ENCODE assay signal across 33 cellular contexts in genomic region chr11:30110691-30111090, GRCh38.
"Had no signal": no experiment of that assay in that cellular context is flagged by ENCODE, and none has a peak within 500 bp of the region (broad histone marks: within the 10 kb centered on the region; RNA-seq: fewer than 3 reads in every experiment).

No MANE protein-coding gene starts in this region.

- FAIRE-seq: bronchial epithelial cell, TTC549 had no signal

- H3K27ac ChIP-seq: ascending aorta, cardiac muscle cell, VCaP had no signal

- DNase-seq: activated CD4-positive, alpha-beta memory T cell treated with anti-CD3 and anti-CD28 coated beads, Interleukin-2, amount 10 ng/mL, durations not matched to agents 7 days and 5 days; activated CD4-positive, alpha-beta T cell treated with anti-CD3 and anti-CD28 coated beads for 1 hour; activated CD4-positive, alpha-beta T cell treated with anti-CD3 and anti-CD28 coated beads for 36 hours; activated CD4-positive, alpha-beta T cell treated with anti-CD3 and anti-CD28 coated beads for 48 hours; activated CD4-positive, alpha-beta T cell treated with anti-CD3 and anti-CD28 coated beads, Interleukin-2, amount 10 ng/mL, durations not matched to agents 7 days and 5 days; activated CD4-positive, alpha-beta T cell treated with anti-CD3 and anti-CD28 coated beads, Interleukin-2, amount 50 U/mL, for 48 hours; activated CD4-positive, CD25-positive, alpha-beta regulatory T cell; activated CD8-positive, alpha-beta memory T cell treated with anti-CD3 and anti-CD28 coated beads for 24 hours; activated CD8-positive, alpha-beta memory T cell treated with anti-CD3 and anti-CD28 coated beads, Interleukin-2, amount 10 ng/mL, durations not matched to agents 7 days and 5 days; activated CD8-positive, alpha-beta memory T cell treated with anti-CD3 and anti-CD28 coated beads, Interleukin-2, amount 50 U/mL, for 48 hours; activated CD8-positive, alpha-beta T cell treated with anti-CD3 and anti-CD28 coated beads, Interleukin-2, amount 10 ng/mL, durations not matched to agents 7 days and 5 days; activated effector memory CD4-positive, alpha-beta T cell treated with Interleukin-2 at 50 U/mL for 16 hours; activated gamma-delta T cell; activated naive CD4-positive, alpha-beta T cell treated with anti-CD3 and anti-CD28 coated beads, Interleukin-2, amount 10 ng/mL, durations not matched to agents 7 days and 5 days; activated naive CD4-positive, alpha-beta T cell treated with Interleukin-2 at 50 U/mL for 16 hours; activated naive CD8-positive, alpha-beta T cell treated with anti-CD3 and anti-CD28 coated beads, Interleukin-2, amount 10 ng/mL, durations not matched to agents 7 days and 5 days; activated naive CD8-positive, alpha-beta T cell treated with anti-CD3 and anti-CD28 coated beads, Interleukin-2, amount 50 U/mL, for 24 hours; activated T-cell treated with anti-CD3 and anti-CD28 coated beads, Interleukin-2, amount 50 U/mL, for 24 hours; activated T-cell treated with anti-CD3 and anti-CD28 coated beads, Interleukin-2, amount 50 U/mL, for 48 hours; amygdala; anterior cingulate cortex; caudate nucleus; cerebellar nuclear complex; T-helper 1 cell; T-helper 2 cell; T-helper 9 cell had no signal

- H3K4me1 ChIP-seq: ascending aorta had no signal

- H3K27me3 ChIP-seq: ascending aorta had no signal

- H3K36me3 ChIP-seq: ascending aorta, cardiac muscle cell had no signal

- H3K9me3 ChIP-seq: ascending aorta had no signal

- H3K4me3 ChIP-seq: ascending aorta, cardiac muscle cell had no signal

- ATAC-seq: activated CD4-positive, alpha-beta T cell treated with anti-CD3 and anti-CD28 coated beads for 36 hours; activated CD4-positive, CD25-positive, alpha-beta regulatory T cell treated with anti-CD3 and anti-CD28 coated beads, Interleukin-2, amount 50 U/mL, for 24 hours; activated CD8-positive, alpha-beta memory T cell treated with anti-CD3 and anti-CD28 coated beads, Interleukin-2, amount 10 ng/mL, durations not matched to agents 7 days and 5 days; activated CD8-positive, alpha-beta T cell treated with anti-CD3 and anti-CD28 coated beads, Interleukin-2, amount 10 ng/mL, durations not matched to agents 7 days and 5 days; activated naive CD8-positive, alpha-beta T cell treated with anti-CD3 and anti-CD28 coated beads, Interleukin-2, amount 50 U/mL, for 24 hours; WTC11 had no signal
